ENCODE assay signal across 12 cellular contexts in genomic region chr1:235841938-235842545, GRCh38. TPM values are rescaled to one million over a fixed set of nuclear protein-coding genes. Genes with fewer than 3 reads are reported as not detected.
DNase-seq lines count a peak whose midpoint lies in the region; ATAC-seq, FAIRE-seq and TF ChIP-seq lines count a peak whose summit lies in the region.
"Had no signal": no experiment of that assay in that cellular context is flagged by ENCODE, and none has a peak within 500 bp of the region (broad histone marks: within the 10 kb centered on the region; RNA-seq: fewer than 3 reads in every experiment).

No MANE protein-coding gene starts in this region.

- H3K27ac Mint-ChIP-seq in CD8-positive, alpha-beta memory T cell: peak overlapping the region in 5 of 8 donors; percentile 34 to 49 (median 37)
- H3K27ac Mint-ChIP-seq: activated CD4-positive, alpha-beta memory T cell treated with anti-CD3 and anti-CD28 coated beads for 36 hours had no signal

- no peak overlapping the region for H3K27ac ChIP-seq in CD8-positive, alpha-beta memory T cell (ENCODE audit: low read depth, low read length)
- no peak overlapping the region for H3K27ac ChIP-seq in SU-DHL-6 (ENCODE audit: low read depth, low read length)
- H3K27ac ChIP-seq: breast epithelium had no signal

- POLR2A ChIA-PET in CD8-positive, alpha-beta memory T cell (lab: Charles Lee): no interaction called here

- 58 to 85% methylated on average over 1 of the region's 1 CpG for WGBS in lower leg skin, 2 donors

- no peak overlapping the region for H3K9ac ChIP-seq in SU-DHL-6 (ENCODE audit: low read length)

- FAIRE-seq in GM19239 (lab: Jason Lieb, UNC): peak; percentile 95

- peak overlapping the region; percentile 12 for H2AFZ ChIP-seq in SU-DHL-6 (ENCODE audit: low read depth, low read length, severe bottlenecking)

- intact Hi-C loops in lower leg skin (cut with DNase I; ENCODE audit: low total_unique reads): no loop called here

- no peaks in the 10 kb centered on the region for H3K27me3 ChIP-seq in CD8-positive, alpha-beta memory T cell (ENCODE audit: insufficient read depth, low read length, poor library complexity, severe bottlenecking)
- no peaks in the 10 kb centered on the region for H3K27me3 ChIP-seq in SU-DHL-6 (ENCODE audit: low read length)
- H3K27me3 ChIP-seq: breast epithelium had no signal

- H3K4me1 ChIP-seq in CD8-positive, alpha-beta memory T cell (ENCODE audit: insufficient read depth, low read length): peaks cover 10% of the 10 kb centered on the region
- H3K4me1 ChIP-seq: breast epithelium had no signal

- H3K4me1 Mint-ChIP-seq in CD8-positive, alpha-beta memory T cell: peaks cover 53 to 72% (median 57%) of the 10 kb centered on the region in 3 donors

- no peaks in the 10 kb centered on the region; the same call in 1 of the 2 replicates for H3F3A ChIP-seq in SU-DHL-6 (ENCODE audit: insufficient read depth)

- no peak for DNase-seq in CD8-positive, alpha-beta memory T cell
- DNase-seq in GM19239 (ENCODE audit: insufficient read length, low spot score) (no peak), lower leg skin (ENCODE audit: low spot score in 2 of 2) (no peak), GOT3 (lab: John Stamatoyannopoulos, UW) (no peak), UCSD-AML1 (lab: John Stamatoyannopoulos, UW; ENCODE audit: unreplicated experiment) (no peak), NCI-H82 treated with DMSO at 0.1 percent for 48 hours (lab: John Stamatoyannopoulos, UW; ENCODE audit: unreplicated experiment) (no peak)
- DNase-seq: activated CD4-positive, alpha-beta memory T cell treated with anti-CD3 and anti-CD28 coated beads for 36 hours; CD4-positive, CD25-positive, alpha-beta regulatory T cell; naive thymus-derived CD8-positive, alpha-beta T cell had no signal

- H3K4me3 ChIP-seq in CD8-positive, alpha-beta memory T cell (ENCODE audit: low read length): no peak overlapping the region
- no peak overlapping the region for H3K4me3 ChIP-seq in SU-DHL-6 (ENCODE audit: insufficient read depth, low read length, poor library complexity, severe bottlenecking)
- H3K4me3 ChIP-seq in lower leg skin (ENCODE audit: low read depth, poor library complexity, severe bottlenecking): no peak overlapping the region
- H3K4me3 ChIP-seq: breast epithelium had no signal

- peaks cover 0 to 7% (median 0%) of the 10 kb centered on the region in 5 donors for H3K9me3 Mint-ChIP-seq in CD8-positive, alpha-beta memory T cell

- H3K9me2 ChIP-seq in SU-DHL-6 (replicated peaks; ENCODE audit: insufficient read depth, low read length): no peaks in the 10 kb centered on the region

- peaks cover 0 to 10% (median 8%) of the 10 kb centered on the region in 3 donors for H3K36me3 Mint-ChIP-seq in CD8-positive, alpha-beta memory T cell

- peak overlapping the region; percentile 21 for H3K4me2 ChIP-seq in SU-DHL-6 (ENCODE audit: low read depth, low read length, poor library complexity, severe bottlenecking)

- TF ChIP-seq CTCF in SU-DHL-6 (IDR thresholded peaks at IDR 0.05; ENCODE audit: insufficient read depth, low read length, poor library complexity, severe bottlenecking) (no peak), lower leg skin (IDR thresholded peaks at IDR 0.05) (no peak)

- H3K9me3 ChIP-seq in CD8-positive, alpha-beta memory T cell (ENCODE audit: low read length): no peaks in the 10 kb centered on the region
- H3K9me3 ChIP-seq in SU-DHL-6 (ENCODE audit: insufficient read depth, low read length): no peaks in the 10 kb centered on the region

- no peak for TF ChIP-seq POLR2A in lower leg skin (IDR thresholded peaks at IDR 0.05)

- ATAC-seq in HG02885 (IDR thresholded peaks at IDR 0.05; ENCODE audit: poor library complexity, unreplicated experiment): peak; percentile 85
- ATAC-seq: naive thymus-derived CD8-positive, alpha-beta T cell had no signal

- CTCF ChIA-PET in CD8-positive, alpha-beta memory T cell (lab: Charles Lee): interaction anchor here (1.2 to 1.6 kb wide), 5 partner anchors 19 to 130 kb away, joined by 3 to 5 read pairs (median 4); no protein-coding TSS in a partner anchor

- no peaks in the 10 kb centered on the region for H3K27me3 Mint-ChIP-seq in CD8-positive, alpha-beta memory T cell
- H3K27me3 Mint-ChIP-seq: activated CD4-positive, alpha-beta memory T cell treated with anti-CD3 and anti-CD28 coated beads for 36 hours; CD4-positive, CD25-positive, alpha-beta regulatory T cell; naive thymus-derived CD8-positive, alpha-beta T cell had no signal

- peak overlapping the region in 1 of 7 donors; percentile 17 for H3K4me3 Mint-ChIP-seq in CD8-positive, alpha-beta memory T cell
- H3K4me3 Mint-ChIP-seq: activated CD4-positive, alpha-beta memory T cell treated with anti-CD3 and anti-CD28 coated beads for 36 hours; CD4-positive, CD25-positive, alpha-beta regulatory T cell had no signal

- no peaks in the 10 kb centered on the region for H3K36me3 ChIP-seq in CD8-positive, alpha-beta memory T cell (ENCODE audit: insufficient read depth, low read length)
- H3K36me3 ChIP-seq in SU-DHL-6 (ENCODE audit: low read length): no peaks in the 10 kb centered on the region
- H3K36me3 ChIP-seq: breast epithelium had no signal

- no peaks in the 10 kb centered on the region for H3K79me2 ChIP-seq in SU-DHL-6 (ENCODE audit: insufficient read depth, low read length)

- H4K20me1 ChIP-seq in SU-DHL-6 (ENCODE audit: low read depth, low read length): no peaks in the 10 kb centered on the region

RNA-seq across cellular contexts. Expression of gene LYST, which starts 24.7 kb away (rescaled TPM):
- 10 to 100 TPM; 76.9 to 79.9 TPM for total RNA-seq in CD8-positive, alpha-beta memory T cell
- 24.1 TPM for polyA plus RNA-seq in CD8-positive, alpha-beta memory T cell
- total RNA-seq in lower leg skin: 10 to 100 TPM; 38.5 to 43.9 (median 40.9) TPM
